ENCODE assay signal across 11 cellular contexts in genomic region chr3:129068291-129068886, GRCh38. TPM values are rescaled to one million over a fixed set of nuclear protein-coding genes. Genes with fewer than 3 reads are reported as not detected.
DNase-seq lines count a peak whose midpoint lies in the region; ATAC-seq and TF ChIP-seq lines count a peak whose summit lies in the region.
"Had no signal": no experiment of that assay in that cellular context is flagged by ENCODE, and none has a peak within 500 bp of the region (broad histone marks: within the 10 kb centered on the region; RNA-seq: fewer than 3 reads in every experiment).

No MANE protein-coding gene starts in this region.

- H2BK5ac ChIP-seq in mesendoderm (ENCODE audit: low read length): no peak overlapping the region

- no peak overlapping the region for H4K5ac ChIP-seq in mesendoderm (ENCODE audit: low read length)

- no peak overlapping the region for H3K56ac ChIP-seq in mesendoderm (ENCODE audit: low read length)

- WGBS in urinary bladder: 12% methylated on average over 44 of the region's 44 CpGs
- WGBS in mesendoderm (ENCODE audit: extremely low coverage, insufficient coverage, low lambda C conversion rate): no CpG with 5 or more reads among the region's 44 CpGs

- H4K8ac ChIP-seq in mesendoderm (ENCODE audit: low read depth, low read length): no peak overlapping the region

- no peaks in the 10 kb centered on the region for H3K9me3 ChIP-seq in mononuclear cell (ENCODE audit: low read depth, low read length)
- H3K9me3 ChIP-seq: SJSA1 had no signal

- no peak overlapping the region for H3K4me2 ChIP-seq in mesendoderm (ENCODE audit: low read length)

- H3K4me3 ChIP-seq in cardiac fibroblast (replicated peaks in 1 of 2; ENCODE audit: low read depth in 2 of 2, low read length in 2 of 2): peak overlapping the region; percentile 20 to 32
- peak overlapping the region; percentile 18 for H3K4me3 ChIP-seq in mononuclear cell (ENCODE audit: low read length)
- H3K4me3 ChIP-seq in urinary bladder (ENCODE audit: low read depth, low read length): peak overlapping the region; percentile 10
- H3K4me3 ChIP-seq in mesendoderm (ENCODE audit: low read length): no peak overlapping the region
- H3K4me3 ChIP-seq: SJSA1 had no signal

- DNase-seq in Right ventricle myocardium inferior (ENCODE audit: missing footprints) (peak; percentile 66), cardiac septum (ENCODE audit: low spot score) (no peak), cardiac fibroblast (ENCODE audit: low read depth in 2 of 2) (peak in 1 of 2 donors; percentile 25), mesendoderm (no peak), occipital lobe (lab: John Stamatoyannopoulos, UW) (no peak)
- DNase-seq: DMS79 had no signal

- H2BK120ac ChIP-seq in mesendoderm (ENCODE audit: low read depth, low read length): no peak overlapping the region

- no peak overlapping the region for H3K9ac ChIP-seq in mesendoderm (ENCODE audit: low read length)

- no peak overlapping the region for H3K27ac ChIP-seq in urinary bladder (ENCODE audit: low read depth)
- no peak overlapping the region for H3K27ac ChIP-seq in mesendoderm (ENCODE audit: low read depth, low read length)
- H3K27ac ChIP-seq: SJSA1 had no signal

- H3K27me3 ChIP-seq in mononuclear cell (ENCODE audit: insufficient read depth, low read length) (no peaks in the 10 kb centered on the region), mesendoderm (ENCODE audit: insufficient read depth, low read length, poor library complexity) (no peaks in the 10 kb centered on the region)
- H3K27me3 ChIP-seq: SJSA1 had no signal

- peaks cover 16% of the 10 kb centered on the region for H3K4me1 ChIP-seq in mononuclear cell (ENCODE audit: insufficient read depth, low read length)
- no peaks in the 10 kb centered on the region for H3K4me1 ChIP-seq in urinary bladder (ENCODE audit: insufficient read depth)
- H3K4me1 ChIP-seq in mesendoderm (ENCODE audit: control insufficient read depth, low read depth, low read length): no peaks in the 10 kb centered on the region
- H3K4me1 ChIP-seq: SJSA1 had no signal

- no peak overlapping the region for H2AK5ac ChIP-seq in mesendoderm (ENCODE audit: low read length)

- H3K4ac ChIP-seq in mesendoderm (ENCODE audit: low read depth, low read length): no peak overlapping the region

- no peaks in the 10 kb centered on the region for H3K79me2 ChIP-seq in mesendoderm (ENCODE audit: control insufficient read depth, insufficient read depth, low read length)

- ATAC-seq in Right ventricle myocardium inferior: peak; percentile 44
- ATAC-seq in HG02938 (IDR thresholded peaks at IDR 0.05; ENCODE audit: unreplicated experiment): no peak

- H3K18ac ChIP-seq in mesendoderm (ENCODE audit: low read length): no peak overlapping the region

- H3K36me3 ChIP-seq in urinary bladder (ENCODE audit: insufficient read depth) (no peaks in the 10 kb centered on the region), mesendoderm (ENCODE audit: control insufficient read depth, insufficient read depth, low read length) (no peaks in the 10 kb centered on the region)
- H3K36me3 ChIP-seq: SJSA1 had no signal

- no peaks in the 10 kb centered on the region for H3K79me1 ChIP-seq in mesendoderm (ENCODE audit: low read length)

- TF ChIP-seq CTCF in cardiac fibroblast (IDR thresholded peaks at IDR 0.05; ENCODE audit: low read depth, low read length): no peak

- no peak overlapping the region for H3K23ac ChIP-seq in mesendoderm (ENCODE audit: low read length)

- intact Hi-C loops in Right ventricle myocardium inferior (cut with DNase I): no loop called here
- intact Hi-C loops in cardiac septum (cut with DNase I): no loop called here

- H2BK15ac ChIP-seq in mesendoderm (replicated peaks; ENCODE audit: low read depth): no peak overlapping the region

RNA-seq across cellular contexts. Expression of gene GP9, which starts 7.8 kb away (rescaled TPM):
- not detected for total RNA-seq in Right ventricle myocardium inferior
- 0.27 TPM for total RNA-seq in cardiac septum
- total RNA-seq in mononuclear cell: 28.1 TPM
- total RNA-seq in urinary bladder: not detected
- not detected for polyA plus RNA-seq in urinary bladder
- polyA plus RNA-seq in mesendoderm (2013, experiment 1 of 2): not detected
- polyA plus RNA-seq in mesendoderm (2013, experiment 2 of 2): not detected
- not detected for total RNA-seq in occipital lobe
- total RNA-seq: myocyte, SJSA1 had no signal

RNA-seq across cellular contexts. Expression of gene RAB43, which starts 53.2 kb away (rescaled TPM):
- total RNA-seq in Right ventricle myocardium inferior (3.4 TPM), cardiac septum (3.4 TPM), mononuclear cell (28.1 TPM), urinary bladder (6.0 TPM), occipital lobe (3.3 TPM)
- 11.3 TPM for polyA plus RNA-seq in urinary bladder
- 9.3 TPM for polyA plus RNA-seq in mesendoderm (2013, experiment 1 of 2)
- 8.6 TPM for polyA plus RNA-seq in mesendoderm (2013, experiment 2 of 2)

Comparison
In these comparisons a context has a peak if more than half of its experiments do, and no peak if none do; other contexts are left out.
1. RNA of gene GP9, which starts 7.8 kb away (total RNA-seq): 28.1 TPM in mononuclear cell (single experiment); 0.27 TPM in cardiac septum (single experiment), not detected in urinary bladder (single experiment), not detected in Right ventricle myocardium inferior (single experiment) and not detected in occipital lobe (single experiment); every median in the first group is over 10 times any median in the second.